ENCODE assay signal across 9 cellular contexts in genomic region chr14:103688906-103689902, GRCh38. TPM values are rescaled to one million over a fixed set of nuclear protein-coding genes. Genes with fewer than 3 reads are reported as not detected.
DNase-seq lines count a peak whose midpoint lies in the region; ATAC-seq and TF ChIP-seq lines count a peak whose summit lies in the region.
"Had no signal": no experiment of that assay in that cellular context is flagged by ENCODE, and none has a peak within 500 bp of the region (broad histone marks: within the 10 kb centered on the region; RNA-seq: fewer than 3 reads in every experiment).

No MANE protein-coding gene starts in this region.

- H3K36me3 ChIP-seq in SU-DHL-6 (ENCODE audit: low read length) (peaks cover 5% of the 10 kb centered on the region; the same call in 1 of the 2 replicates), left lung (peaks cover 0 to 92% of the 10 kb centered on the region in 2 donors)

- H3K4me3 Mint-ChIP-seq in activated naive CD4-positive, alpha-beta T cell treated with anti-CD3 and anti-CD28 coated beads, Interleukin-2, amount 10 ng/mL, durations not matched to agents 7 days and 5 days: no peak overlapping the region
- H3K4me3 Mint-ChIP-seq in effector memory CD8-positive, alpha-beta T cell: no peak overlapping the region
- no peak overlapping the region for H3K4me3 Mint-ChIP-seq in activated CD4-positive, alpha-beta T cell treated with anti-CD3 and anti-CD28 coated beads for 36 hours
- H3K4me3 Mint-ChIP-seq: activated CD4-positive, alpha-beta T cell treated with anti-CD3 and anti-CD28 coated beads, Interleukin-2, amount 10 ng/mL, durations not matched to agents 7 days and 5 days had no signal

- no peak for TF ChIP-seq CTCF in SU-DHL-6 (IDR thresholded peaks at IDR 0.05; ENCODE audit: insufficient read depth, low read length, poor library complexity, severe bottlenecking)
- TF ChIP-seq CTCF in left lung (IDR thresholded peaks at IDR 0.05): no peak

- intact Hi-C loops in left lung (cut with DNase I): no loop called here
- intact Hi-C loops in activated CD4-positive, alpha-beta T cell treated with anti-CD3 and anti-CD28 coated beads for 36 hours (cut with DNase I, micrococcal nuclease): no loop called here

- H3K27me3 Mint-ChIP-seq in activated naive CD4-positive, alpha-beta T cell treated with anti-CD3 and anti-CD28 coated beads, Interleukin-2, amount 10 ng/mL, durations not matched to agents 7 days and 5 days: no peaks in the 10 kb centered on the region
- no peaks in the 10 kb centered on the region for H3K27me3 Mint-ChIP-seq in effector memory CD8-positive, alpha-beta T cell
- no peaks in the 10 kb centered on the region for H3K27me3 Mint-ChIP-seq in activated CD4-positive, alpha-beta T cell treated with anti-CD3 and anti-CD28 coated beads for 36 hours
- H3K27me3 Mint-ChIP-seq: activated CD4-positive, alpha-beta T cell treated with anti-CD3 and anti-CD28 coated beads, Interleukin-2, amount 10 ng/mL, durations not matched to agents 7 days and 5 days had no signal

- H3K27ac Mint-ChIP-seq in activated naive CD4-positive, alpha-beta T cell treated with anti-CD3 and anti-CD28 coated beads, Interleukin-2, amount 10 ng/mL, durations not matched to agents 7 days and 5 days: no peak overlapping the region
- peak overlapping the region in 1 of 2 donors; percentile 41 for H3K27ac Mint-ChIP-seq in effector memory CD8-positive, alpha-beta T cell
- H3K27ac Mint-ChIP-seq in activated CD4-positive, alpha-beta T cell treated with anti-CD3 and anti-CD28 coated beads for 36 hours: no peak overlapping the region
- H3K27ac Mint-ChIP-seq: activated CD4-positive, alpha-beta T cell treated with anti-CD3 and anti-CD28 coated beads, Interleukin-2, amount 10 ng/mL, durations not matched to agents 7 days and 5 days had no signal

- peak overlapping the region; percentile 58 for H3K4me2 ChIP-seq in SU-DHL-6 (ENCODE audit: low read depth, low read length, poor library complexity, severe bottlenecking)

- H4K20me1 ChIP-seq in SU-DHL-6 (ENCODE audit: low read depth, low read length): no peaks in the 10 kb centered on the region

- H3K4me1 Mint-ChIP-seq in activated naive CD4-positive, alpha-beta T cell treated with anti-CD3 and anti-CD28 coated beads, Interleukin-2, amount 10 ng/mL, durations not matched to agents 7 days and 5 days: no peaks in the 10 kb centered on the region
- H3K4me1 Mint-ChIP-seq in effector memory CD8-positive, alpha-beta T cell (ENCODE audit: low read depth in 2 of 2): peaks cover 1 to 3% of the 10 kb centered on the region in 2 donors
- no peaks in the 10 kb centered on the region for H3K4me1 Mint-ChIP-seq in activated CD4-positive, alpha-beta T cell treated with anti-CD3 and anti-CD28 coated beads for 36 hours

- H3K9ac ChIP-seq in SU-DHL-6 (ENCODE audit: low read length): peak overlapping the region; percentile 51

- DNase-seq in COLO829 (ENCODE audit: low spot score) (peak; percentile 52), left lung (peak; percentile 69 to 82)
- DNase-seq in activated naive CD4-positive, alpha-beta T cell treated with anti-CD3 and anti-CD28 coated beads, Interleukin-2, amount 10 ng/mL, durations not matched to agents 7 days and 5 days: no peak
- no peak for DNase-seq in effector memory CD8-positive, alpha-beta T cell
- DNase-seq in activated CD4-positive, alpha-beta T cell treated with anti-CD3 and anti-CD28 coated beads for 36 hours: no peak
- DNase-seq: activated CD4-positive, alpha-beta T cell treated with anti-CD3 and anti-CD28 coated beads, Interleukin-2, amount 10 ng/mL, durations not matched to agents 7 days and 5 days had no signal

- no peaks in the 10 kb centered on the region for H3K9me2 ChIP-seq in SU-DHL-6 (replicated peaks; ENCODE audit: insufficient read depth, low read length)

- H2AFZ ChIP-seq in SU-DHL-6 (ENCODE audit: low read depth, low read length, severe bottlenecking): no peak overlapping the region

- CTCF ChIA-PET in activated naive CD4-positive, alpha-beta T cell treated with anti-CD3 and anti-CD28 coated beads, Interleukin-2, amount 10 ng/mL, durations not matched to agents 7 days and 5 days (lab: Charles Lee): no interaction called here
- CTCF ChIA-PET in activated CD4-positive, alpha-beta T cell treated with anti-CD3 and anti-CD28 coated beads for 36 hours (lab: Charles Lee): interaction anchor here (0.7 kb wide), 1 partner anchor 185 kb away, joined by 3 read pairs; no protein-coding TSS in a partner anchor

- no peaks in the 10 kb centered on the region for H3K27me3 ChIP-seq in SU-DHL-6 (ENCODE audit: low read length)
- no peaks in the 10 kb centered on the region for H3K27me3 ChIP-seq in left lung

- peaks cover 42% of the 10 kb centered on the region for H3F3A ChIP-seq in SU-DHL-6 (ENCODE audit: insufficient read depth)

- H3K36me3 Mint-ChIP-seq in activated naive CD4-positive, alpha-beta T cell treated with anti-CD3 and anti-CD28 coated beads, Interleukin-2, amount 10 ng/mL, durations not matched to agents 7 days and 5 days: peaks cover 30% of the 10 kb centered on the region
- H3K36me3 Mint-ChIP-seq in effector memory CD8-positive, alpha-beta T cell (ENCODE audit: insufficient read depth): peaks cover 73% of the 10 kb centered on the region
- peaks cover 20% of the 10 kb centered on the region for H3K36me3 Mint-ChIP-seq in activated CD4-positive, alpha-beta T cell treated with anti-CD3 and anti-CD28 coated beads for 36 hours (ENCODE audit: low read depth)

- ATAC-seq in GM19372 (IDR thresholded peaks at IDR 0.05; ENCODE audit: low read depth, unreplicated experiment) (peak; percentile 59), left lung (peak; percentile 73), GM19397 (IDR thresholded peaks at IDR 0.05; ENCODE audit: unreplicated experiment) (no peak)
- no peak for ATAC-seq in effector memory CD8-positive, alpha-beta T cell (replicated peaks)
- no peak for ATAC-seq in activated CD4-positive, alpha-beta T cell treated with anti-CD3 and anti-CD28 coated beads for 36 hours

- peak overlapping the region; percentile 89 for H3K27ac ChIP-seq in SU-DHL-6 (ENCODE audit: low read depth, low read length)
- H3K27ac ChIP-seq in left lung: no peak overlapping the region

- no peaks in the 10 kb centered on the region for H3K79me2 ChIP-seq in SU-DHL-6 (ENCODE audit: insufficient read depth, low read length)

- H3K4me3 ChIP-seq in SU-DHL-6 (ENCODE audit: insufficient read depth, low read length, poor library complexity, severe bottlenecking): peak overlapping the region; percentile 22
- H3K4me3 ChIP-seq in left lung: no peak overlapping the region

- no peaks in the 10 kb centered on the region for H3K9me3 ChIP-seq in SU-DHL-6 (ENCODE audit: insufficient read depth, low read length)
- H3K9me3 ChIP-seq in left lung: no peaks in the 10 kb centered on the region

- peaks cover 2 to 10% of the 10 kb centered on the region in 2 donors for H3K4me1 ChIP-seq in left lung

- POLR2A ChIA-PET in activated CD4-positive, alpha-beta T cell treated with anti-CD3 and anti-CD28 coated beads for 36 hours (lab: Charles Lee): no interaction called here

- H3K9me3 Mint-ChIP-seq in activated naive CD4-positive, alpha-beta T cell treated with anti-CD3 and anti-CD28 coated beads, Interleukin-2, amount 10 ng/mL, durations not matched to agents 7 days and 5 days: no peaks in the 10 kb centered on the region
- H3K9me3 Mint-ChIP-seq in effector memory CD8-positive, alpha-beta T cell: no peaks in the 10 kb centered on the region
- H3K9me3 Mint-ChIP-seq in activated CD4-positive, alpha-beta T cell treated with anti-CD3 and anti-CD28 coated beads for 36 hours (ENCODE audit: low read depth): no peaks in the 10 kb centered on the region
- H3K9me3 Mint-ChIP-seq: activated CD4-positive, alpha-beta T cell treated with anti-CD3 and anti-CD28 coated beads, Interleukin-2, amount 10 ng/mL, durations not matched to agents 7 days and 5 days had no signal

RNA-seq across cellular contexts. Expression of gene XRCC3, which starts 26.0 kb away (rescaled TPM):
- 10 to 100 TPM in 1 of 2 donors, 1 to 10 TPM in 1; 9.2 to 10.7 TPM for total RNA-seq in left lung
- total RNA-seq in activated CD4-positive, alpha-beta T cell treated with anti-CD3 and anti-CD28 coated beads for 36 hours: 10 to 100 TPM; 43.7 to 46.9 TPM

RNA-seq across cellular contexts. Expression of gene ZFYVE21, which starts 26.4 kb away (rescaled TPM):
- 10 to 100 TPM; 42.8 to 57.4 TPM for total RNA-seq in left lung
- 10 to 100 TPM; 10.1 to 12.7 TPM for total RNA-seq in activated CD4-positive, alpha-beta T cell treated with anti-CD3 and anti-CD28 coated beads for 36 hours

Comparison
In these comparisons a context has a peak if more than half of its experiments do, and no peak if none do; other contexts are left out.
1. DNase-seq: peak in COLO829 (single experiment) and left lung (2 of 2); none in activated naive CD4-positive, alpha-beta T cell treated with anti-CD3 and anti-CD28 coated beads, Interleukin-2, amount 10 ng/mL, durations not matched to agents 7 days and 5 days (single experiment), effector memory CD8-positive, alpha-beta T cell (0 of 3) and activated CD4-positive, alpha-beta T cell treated with anti-CD3 and anti-CD28 coated beads for 36 hours (single experiment).
2. ATAC-seq: peak in GM19372 (single experiment) and left lung (single experiment); none in effector memory CD8-positive, alpha-beta T cell (single experiment), activated CD4-positive, alpha-beta T cell treated with anti-CD3 and anti-CD28 coated beads for 36 hours (single experiment) and GM19397 (single experiment).